Comparison of ENCODE assay signal across 8 cellular contexts in genomic region chr12:9331218-9331626, GRCh38.
A peak's percentile ranks its signal among the peaks of the same experiment; 100 is the strongest.
DNase-seq lines count a peak whose midpoint lies in the region; ATAC-seq and TF ChIP-seq lines count a peak whose summit lies in the region.

No MANE protein-coding gene starts in this region.

- H3K27ac Mint-ChIP-seq in activated CD4-positive, alpha-beta T cell treated with anti-CD3 and anti-CD28 coated beads for 36 hours = no peak overlapping the region

- no peak overlapping the region for H3K9ac ChIP-seq in liver (ENCODE audit: low read depth in 1 of 2, low read length in 2 of 2)

- H3K4me3 Mint-ChIP-seq in activated CD4-positive, alpha-beta T cell treated with anti-CD3 and anti-CD28 coated beads for 36 hours = no peak overlapping the region

- ATAC-seq in GM18867 (IDR thresholded peaks at IDR 0.05; ENCODE audit: unreplicated experiment) = peak; percentile 46
- peak; percentile 84 for ATAC-seq in activated CD4-positive, alpha-beta T cell treated with anti-CD3 and anti-CD28 coated beads for 36 hours
- no peak for ATAC-seq in HG02970 (IDR thresholded peaks at IDR 0.05; ENCODE audit: low FRiP score, unreplicated experiment)

- H3K27me3 ChIP-seq in liver (ENCODE audit: control insufficient read depth in 4 of 4, insufficient read depth in 4 of 4, low read length in 3 of 4) = no peaks in the 10 kb centered on the region

- TF ChIP-seq CTCF in coronary artery (IDR thresholded peaks at IDR 0.05) (peak; percentile 75), liver (IDR thresholded peaks at IDR 0.05; ENCODE audit: low read depth, low read length, missing input control) (peak; percentile 99)

- no peaks in the 10 kb centered on the region for H3K4me1 ChIP-seq in liver (ENCODE audit: control insufficient read depth in 4 of 4, insufficient read depth in 4 of 4, low read length in 3 of 4)

- H3K36me3 Mint-ChIP-seq in activated CD4-positive, alpha-beta T cell treated with anti-CD3 and anti-CD28 coated beads for 36 hours (ENCODE audit: low read depth) = peaks cover 1% of the 10 kb centered on the region

- H3K4me3 ChIP-seq in coronary artery (no peak overlapping the region), liver (ENCODE audit: low read depth in 1 of 3, low read length in 3 of 3) (no peak overlapping the region)

- CTCF ChIA-PET in activated CD4-positive, alpha-beta T cell treated with anti-CD3 and anti-CD28 coated beads for 36 hours (lab: Charles Lee) = interaction anchor here (0.6 to 2.4 kb wide), 17 partner anchors 9 to 822 kb away, joined by 3 to 12 read pairs (median 4); no protein-coding TSS in a partner anchor

- H3K9me3 ChIP-seq in liver (ENCODE audit: control insufficient read depth in 4 of 4, low read length in 3 of 4) = no peaks in the 10 kb centered on the region

- DNase-seq in ACHN (peak; percentile 64), NCI-H2029 (lab: John Stamatoyannopoulos, UW) (peak; percentile 5), coronary artery (ENCODE audit: low spot score) (no peak)
- DNase-seq in activated CD4-positive, alpha-beta T cell treated with anti-CD3 and anti-CD28 coated beads for 36 hours = peak; percentile 83
- peak; percentile 56 for DNase-seq in stimulated activated CD8-positive, alpha-beta memory T cell treated with anti-CD3 and anti-CD28 coated beads, Interleukin-12 subunit alpha, Interleukin-12 subunit beta, amount 100 ng/mL, for 1 hour (ENCODE audit: low read depth)

- TF ChIP-seq RAD21 in liver (IDR thresholded peaks at IDR 0.05) = peak; percentile 96

- H3K27me3 Mint-ChIP-seq in activated CD4-positive, alpha-beta T cell treated with anti-CD3 and anti-CD28 coated beads for 36 hours = no peaks in the 10 kb centered on the region

- no peaks in the 10 kb centered on the region for H3K36me3 ChIP-seq in liver (ENCODE audit: control insufficient read depth in 4 of 4, insufficient read depth in 3 of 4, low read depth in 1 of 4, low read length in 3 of 4)

- H3K27ac ChIP-seq in coronary artery (no peak overlapping the region), liver (ENCODE audit: low read depth in 1 of 2, low read length in 2 of 2) (no peak overlapping the region)

- intact Hi-C loops in activated CD4-positive, alpha-beta T cell treated with anti-CD3 and anti-CD28 coated beads for 36 hours (cut with DNase I, micrococcal nuclease) = loop anchor here (1.0 to 10.0 kb wide), 8 partner anchors 134 to 466 kb away; no protein-coding TSS in a partner anchor

- H3K4me1 Mint-ChIP-seq in activated CD4-positive, alpha-beta T cell treated with anti-CD3 and anti-CD28 coated beads for 36 hours = peaks cover 19% of the 10 kb centered on the region

- 18% methylated on average over 5 of the region's 5 CpGs for WGBS in liver

- POLR2A ChIA-PET in activated CD4-positive, alpha-beta T cell treated with anti-CD3 and anti-CD28 coated beads for 36 hours (lab: Charles Lee) = no interaction called here

- H3K9me3 Mint-ChIP-seq in activated CD4-positive, alpha-beta T cell treated with anti-CD3 and anti-CD28 coated beads for 36 hours (ENCODE audit: low read depth) = no peaks in the 10 kb centered on the region

- in situ Hi-C loops in ACHN (cut with HindIII; ENCODE audit: low pct_ligation_motif_present, low pct_unique_long_range_greater_than_20kb, low sequenced_read_pairs) = no loop called here

TF ChIP-seq in liver, 16 proteins besides CTCF, POLR2A, EP300 and RAD21:
- no peak for TF ChIP-seq FOXA2 (IDR thresholded peaks at IDR 0.05)
- no peak for TF ChIP-seq SP1 (IDR thresholded peaks at IDR 0.05)
- no peak for TF ChIP-seq ATF3 (IDR thresholded peaks at IDR 0.05)
- no peak for TF ChIP-seq GABPA (IDR thresholded peaks at IDR 0.05 in 1 of 2, conservative IDR thresholded peaks at IDR 0.05 in 1 of 2)
- TF ChIP-seq NR2F2 (IDR thresholded peaks at IDR 0.05) = no peak
- TF ChIP-seq HNF4G (IDR thresholded peaks at IDR 0.05) = no peak
- no peak for TF ChIP-seq REST (IDR thresholded peaks at IDR 0.05)
- no peak for TF ChIP-seq HNF4A (conservative IDR thresholded peaks at IDR 0.05)
- no peak for TF ChIP-seq ZBTB33 (IDR thresholded peaks at IDR 0.05)
- TF ChIP-seq TAF1 (conservative IDR thresholded peaks at IDR 0.05) = no peak
- TF ChIP-seq EGR1 (IDR thresholded peaks at IDR 0.05; ENCODE audit: low read depth in 2 of 2) = no peak
- TF ChIP-seq, protein P1, sequence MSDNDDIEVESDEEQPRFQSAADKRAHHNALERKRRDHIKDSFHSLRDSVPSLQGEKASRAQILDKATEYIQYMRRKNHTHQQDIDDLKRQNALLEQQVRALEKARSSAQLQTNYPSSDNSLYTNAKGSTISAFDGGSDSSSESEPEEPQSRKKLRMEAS (IDR thresholded peaks at IDR 0.05) = no peak
- TF ChIP-seq RXRA (IDR thresholded peaks at IDR 0.05) = no peak
- no peak for TF ChIP-seq FOXA1 (IDR thresholded peaks at IDR 0.05)
- TF ChIP-seq YY1 (IDR thresholded peaks at IDR 0.05) = no peak
- no peak for TF ChIP-seq JUND (IDR thresholded peaks at IDR 0.05)
